8 cellular contexts compared by ENCODE assay signal in the genomic region with DNA sequence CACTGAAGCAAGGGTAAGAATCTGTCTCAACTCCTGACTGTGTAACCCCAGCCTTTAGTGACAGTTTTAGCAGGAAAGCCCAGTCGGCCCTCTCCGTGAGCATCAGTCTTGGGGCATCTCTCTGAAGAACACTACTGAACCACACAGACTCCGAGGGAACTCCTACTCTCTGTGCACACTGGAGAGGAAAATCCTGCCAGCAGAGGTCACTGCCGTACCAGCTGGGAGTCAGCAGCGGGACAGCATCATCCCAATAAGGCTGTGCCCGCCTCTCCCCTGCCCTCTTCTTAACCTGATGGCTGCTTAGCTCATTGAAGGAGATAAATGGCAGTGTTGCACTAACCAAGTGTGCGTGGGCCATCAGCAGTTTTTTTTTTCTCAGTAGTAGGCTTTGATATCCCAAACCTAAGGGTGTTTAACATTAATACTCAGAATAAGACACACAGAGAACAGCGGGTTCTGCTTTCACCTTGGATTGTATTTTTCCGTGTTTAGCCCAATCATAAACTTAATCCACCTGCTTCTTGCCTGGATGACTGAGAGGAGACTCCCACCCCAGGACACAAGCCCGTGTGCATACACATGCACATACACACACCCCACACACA.
A peak's percentile ranks its signal among the peaks of the same experiment; 100 is the strongest.
DNase-seq lines count a peak whose midpoint lies in the region; ATAC-seq and FAIRE-seq lines count a peak whose summit lies in the region.

No MANE protein-coding gene starts in this region.

- ATAC-seq in HG03378 (IDR thresholded peaks at IDR 0.05; ENCODE audit: unreplicated experiment) = peak; percentile 94
- peak; percentile 99 to 100 for ATAC-seq in activated CD4-positive, CD25-positive, alpha-beta regulatory T cell treated with anti-CD3 and anti-CD28 coated beads, Interleukin-2, amount 50 U/mL, for 24 hours

- H3K27ac ChIP-seq in caudate nucleus (ENCODE audit: low read depth, low read length) = no peak overlapping the region

- DNase-seq in Ammon's horn (ENCODE audit: low spot score) = peak; percentile 92
- DNase-seq in GM19239 (ENCODE audit: insufficient read length, low spot score) = peak; percentile 61
- peak; percentile 84 to 88 for DNase-seq in NCI-H446 (lab: John Stamatoyannopoulos, UW)
- peak; percentile 13 to 96 (median 77) for DNase-seq in caudate nucleus (lab: John Stamatoyannopoulos, UW)
- peak; percentile 85 for DNase-seq in kidney tubule cell (ENCODE audit: low spot score)
- DNase-seq in stimulated activated CD4-positive, alpha-beta T cell treated with anti-CD3 and anti-CD28 coated beads, Interleukin-2, amount 100 ng/mL, for 48 hours = peak; percentile 91 to 94

- FAIRE-seq in GM19239 (lab: Jason Lieb, UNC) = no peak
